In the genomic region with DNA sequence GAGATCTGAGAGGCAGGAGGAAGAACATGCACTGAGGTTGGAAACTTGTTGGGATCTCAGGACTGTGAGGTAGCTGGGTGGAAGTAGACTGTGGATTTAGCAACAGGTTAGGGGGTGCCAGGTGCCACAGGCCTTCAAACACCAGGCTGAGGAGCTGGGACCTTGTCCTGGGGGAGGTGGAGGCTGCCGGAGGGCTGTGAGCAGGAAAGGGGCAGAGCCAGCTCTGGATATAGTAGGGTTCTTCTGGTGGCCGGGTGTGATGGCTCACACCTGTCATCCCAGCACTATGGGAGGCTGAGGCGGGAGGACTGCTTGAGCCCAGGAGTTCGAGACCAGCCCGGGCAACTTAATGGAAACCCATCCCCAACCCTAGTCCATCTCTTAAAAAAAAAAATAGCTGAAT, we compare ENCODE assay signal across 11 cellular contexts. TPM values are rescaled to one million over a fixed set of nuclear protein-coding genes. Genes with fewer than 3 reads are reported as not detected.
A peak's percentile ranks its signal among the peaks of the same experiment; 100 is the strongest.
DNase-seq lines count a peak whose midpoint lies in the region; ATAC-seq and TF ChIP-seq lines count a peak whose summit lies in the region.
"Had no signal": no experiment of that assay in that cellular context is flagged by ENCODE, and none has a peak within 500 bp of the region (broad histone marks: within the 10 kb centered on the region; RNA-seq: fewer than 3 reads in every experiment).

No MANE protein-coding gene starts in this region.

- H2BK5ac ChIP-seq in mesendoderm (ENCODE audit: low read length) = no peak overlapping the region
- no peak overlapping the region for H2BK5ac ChIP-seq in trophoblast cell (ENCODE audit: low read depth, low read length, poor library complexity)

- no peak overlapping the region for H3K14ac ChIP-seq in trophoblast cell (ENCODE audit: low read length)

- H3K4me3 ChIP-seq in astrocyte of the cerebellum (ENCODE audit: low read depth, low read length) (peak overlapping the region; percentile 52), mesendoderm (ENCODE audit: low read length) (no peak overlapping the region), thyroid gland (replicated peaks in 1 of 3) (peak overlapping the region in 1 of 3 donors; percentile 70), trophoblast cell (ENCODE audit: low read depth, low read length) (no peak overlapping the region)

- H3K79me1 ChIP-seq in mesendoderm (ENCODE audit: low read length) (no peaks in the 10 kb centered on the region), trophoblast cell (ENCODE audit: low read length) (peaks cover 12% of the 10 kb centered on the region)

- CTCF ChIA-PET in activated naive CD4-positive, alpha-beta T cell treated with anti-CD3 and anti-CD28 coated beads, Interleukin-2, amount 10 ng/mL, durations not matched to agents 7 days and 5 days (lab: Charles Lee) = interaction anchor here (0.8 to 1.2 kb wide), 2 partner anchors 82 to 92 kb away, joined by 3 read pairs; no protein-coding TSS in a partner anchor

- no peak overlapping the region for H2AFZ ChIP-seq in trophoblast cell (ENCODE audit: insufficient read depth, low read length, poor library complexity)

- H3K4me1 ChIP-seq in mesendoderm (ENCODE audit: control insufficient read depth, low read depth, low read length) (peaks cover 4% of the 10 kb centered on the region), thyroid gland (peaks cover 17 to 22% of the 10 kb centered on the region in 2 donors), trophoblast cell (ENCODE audit: control insufficient read depth in 1 of 2, insufficient read depth in 2 of 2, low read length in 2 of 2) (peaks cover 9 to 16% of the 10 kb centered on the region in 2 experiments)

- no peak overlapping the region for H2AK5ac ChIP-seq in mesendoderm (ENCODE audit: low read length)
- no peak overlapping the region for H2AK5ac ChIP-seq in trophoblast cell (ENCODE audit: low read length)

- TF ChIP-seq CTCF in astrocyte of the cerebellum (IDR thresholded peaks at IDR 0.05; ENCODE audit: low read depth, low read length, missing control alignments) (no peak), thyroid gland (IDR thresholded peaks at IDR 0.05) (no peak)

- no peaks in the 10 kb centered on the region for H3K27me3 Mint-ChIP-seq in activated naive CD4-positive, alpha-beta T cell treated with anti-CD3 and anti-CD28 coated beads, Interleukin-2, amount 10 ng/mL, durations not matched to agents 7 days and 5 days

- no peaks in the 10 kb centered on the region for H3K27me3 ChIP-seq in mesendoderm (ENCODE audit: insufficient read depth, low read length, poor library complexity)
- no peaks in the 10 kb centered on the region for H3K27me3 ChIP-seq in thyroid gland
- H3K27me3 ChIP-seq in trophoblast cell (ENCODE audit: insufficient read depth, low read length) = no peaks in the 10 kb centered on the region

- no peak for DNase-seq in activated naive CD4-positive, alpha-beta T cell treated with anti-CD3 and anti-CD28 coated beads, Interleukin-2, amount 10 ng/mL, durations not matched to agents 7 days and 5 days
- no peak for DNase-seq in activated naive CD4-positive, alpha-beta T cell treated with anti-CD3 and anti-CD28 coated beads, Interleukin-2, amount 50 U/mL, for 16 hours
- DNase-seq in astrocyte of the cerebellum (ENCODE audit: low read depth) (no peak), mesendoderm (no peak), thyroid gland (no peak), ACHN (no peak), trophoblast cell (no peak)
- DNase-seq: effector CD4-positive, alpha-beta T cell; NCI-H1694 treated with DMSO at 0.1 percent for 48 hours had no signal

- ATAC-seq in HG03095 (IDR thresholded peaks at IDR 0.05; ENCODE audit: unreplicated experiment) = no peak

- H3K36me3 ChIP-seq in mesendoderm (ENCODE audit: control insufficient read depth, insufficient read depth, low read length) (no peaks in the 10 kb centered on the region), thyroid gland (peaks cover 0 to 8% of the 10 kb centered on the region in 2 donors), trophoblast cell (ENCODE audit: control insufficient read depth in 1 of 2, insufficient read depth in 2 of 2, low read length in 2 of 2) (peaks cover 19 to 24% of the 10 kb centered on the region in 2 experiments)

- peak overlapping the region; percentile 73 for H3K27ac Mint-ChIP-seq in activated naive CD4-positive, alpha-beta T cell treated with anti-CD3 and anti-CD28 coated beads, Interleukin-2, amount 10 ng/mL, durations not matched to agents 7 days and 5 days

- H3K4me3 Mint-ChIP-seq in activated naive CD4-positive, alpha-beta T cell treated with anti-CD3 and anti-CD28 coated beads, Interleukin-2, amount 10 ng/mL, durations not matched to agents 7 days and 5 days = peak overlapping the region; percentile 80

- WGBS in mesendoderm (ENCODE audit: extremely low coverage, insufficient coverage, low lambda C conversion rate) = no CpG with 5 or more reads among the region's 5 CpGs
- WGBS in thyroid gland, 2 donors = 94% methylated on average over 5 of the region's 5 CpGs
- WGBS in trophoblast cell (ENCODE audit: extremely low coverage, insufficient coverage, insufficient read length) = no CpG with 5 or more reads among the region's 5 CpGs

- H2BK15ac ChIP-seq in mesendoderm (replicated peaks; ENCODE audit: low read depth) = no peak overlapping the region

- peak overlapping the region; percentile 75 for H3K56ac ChIP-seq in mesendoderm (ENCODE audit: low read length)

- H4K12ac ChIP-seq in trophoblast cell (ENCODE audit: low read depth, low read length) = no peak overlapping the region

- H2BK12ac ChIP-seq in trophoblast cell (ENCODE audit: low read length) = no peak overlapping the region

- H4K8ac ChIP-seq in mesendoderm (ENCODE audit: low read depth, low read length) (no peak overlapping the region), trophoblast cell (ENCODE audit: low read depth, low read length) (no peak overlapping the region)

- in situ Hi-C loops in astrocyte of the cerebellum (cut with HindIII; ENCODE audit: low sequenced_read_pairs) = no loop called here
- in situ Hi-C loops in ACHN (cut with HindIII; ENCODE audit: low pct_ligation_motif_present, low pct_unique_long_range_greater_than_20kb, low sequenced_read_pairs) = no loop called here

- H3K4me2 ChIP-seq in mesendoderm (ENCODE audit: low read length) (no peak overlapping the region), trophoblast cell (ENCODE audit: low read length) (no peak overlapping the region)

- H3K18ac ChIP-seq in mesendoderm (ENCODE audit: low read length) = no peak overlapping the region
- H3K18ac ChIP-seq in trophoblast cell (ENCODE audit: low read length) = no peak overlapping the region

- H4K91ac ChIP-seq in trophoblast cell (ENCODE audit: low read depth, low read length) = no peak overlapping the region

- no peak for TF ChIP-seq POLR2A in thyroid gland (IDR thresholded peaks at IDR 0.05)

- H3K23ac ChIP-seq in mesendoderm (ENCODE audit: low read length) (no peak overlapping the region), trophoblast cell (ENCODE audit: low read length) (no peak overlapping the region)

- H3K27ac ChIP-seq in mesendoderm (ENCODE audit: low read depth, low read length) (no peak overlapping the region), thyroid gland (peak overlapping the region in 2 of 3 donors; percentile 71 to 72), trophoblast cell (ENCODE audit: low read depth, low read length) (no peak overlapping the region)
- H3K27ac ChIP-seq: C4-2B had no signal

- peaks cover 11% of the 10 kb centered on the region for H3K36me3 Mint-ChIP-seq in activated naive CD4-positive, alpha-beta T cell treated with anti-CD3 and anti-CD28 coated beads, Interleukin-2, amount 10 ng/mL, durations not matched to agents 7 days and 5 days

- H4K5ac ChIP-seq in mesendoderm (ENCODE audit: low read length) = no peak overlapping the region

- no peak overlapping the region for H3K4ac ChIP-seq in mesendoderm (ENCODE audit: low read depth, low read length)
- no peak overlapping the region for H3K4ac ChIP-seq in trophoblast cell (ENCODE audit: low read depth, low read length)

- H3K4me1 Mint-ChIP-seq in activated naive CD4-positive, alpha-beta T cell treated with anti-CD3 and anti-CD28 coated beads, Interleukin-2, amount 10 ng/mL, durations not matched to agents 7 days and 5 days = peaks cover 48% of the 10 kb centered on the region

- no peaks in the 10 kb centered on the region for H3K9me3 Mint-ChIP-seq in activated naive CD4-positive, alpha-beta T cell treated with anti-CD3 and anti-CD28 coated beads, Interleukin-2, amount 10 ng/mL, durations not matched to agents 7 days and 5 days

- H3K9me3 ChIP-seq in thyroid gland = no peaks in the 10 kb centered on the region
- H3K9me3 ChIP-seq in trophoblast cell (ENCODE audit: insufficient read depth, low read depth, low read length) = no peaks in the 10 kb centered on the region

- H2BK120ac ChIP-seq in mesendoderm (ENCODE audit: low read depth, low read length) (no peak overlapping the region), trophoblast cell (ENCODE audit: insufficient read depth, low read length, poor library complexity) (no peak overlapping the region)

- intact Hi-C loops in thyroid gland (cut with DNase I) = loop anchor here (5.0 kb wide), 1 partner anchor 47 kb away; no protein-coding TSS in a partner anchor

- H3K9ac ChIP-seq in mesendoderm (ENCODE audit: low read length) = peak overlapping the region; percentile 74
- H3K9ac ChIP-seq in trophoblast cell (ENCODE audit: low read length) = no peak overlapping the region

- no peaks in the 10 kb centered on the region for H3K79me2 ChIP-seq in mesendoderm (ENCODE audit: control insufficient read depth, insufficient read depth, low read length)
- peaks cover 3% of the 10 kb centered on the region for H3K79me2 ChIP-seq in trophoblast cell (ENCODE audit: control insufficient read depth, insufficient read depth, low read length, poor library complexity)

RNA-seq across cellular contexts. Expression of gene FUZ, which starts 3.1 kb away (rescaled TPM):
- 11.5 TPM for polyA plus RNA-seq in mesendoderm (2013, experiment 1 of 2)
- 11.6 TPM for polyA plus RNA-seq in mesendoderm (2013, experiment 2 of 2)
- 10 to 100 TPM; 20.1 to 40.1 (median 33.3) TPM for total RNA-seq in thyroid gland
- polyA plus RNA-seq in trophoblast cell (2013) = 6.6 and 7.6 TPM in 2 replicates

RNA-seq across cellular contexts. Expression of gene MED25, which starts 8.1 kb away (rescaled TPM):
- 42.3 TPM for polyA plus RNA-seq in mesendoderm (2013, experiment 1 of 2)
- polyA plus RNA-seq in mesendoderm (2013, experiment 2 of 2) = 43.2 TPM
- total RNA-seq in thyroid gland = 10 to 100 TPM; 42.6 to 50.2 (median 44.9) TPM
- polyA plus RNA-seq in trophoblast cell (2013) = 50.3 and 50.7 TPM in 2 replicates

RNA-seq across cellular contexts. Expression of gene PTOV1, which starts 41.0 kb away (rescaled TPM):
- polyA plus RNA-seq in mesendoderm (2013, experiment 1 of 2) = 156 TPM
- polyA plus RNA-seq in mesendoderm (2013, experiment 2 of 2) = 150 TPM
- total RNA-seq in thyroid gland = 100 to 1,000 TPM in 2 of 4 donors, 10 to 100 TPM in 2; 88.3 to 148 (median 98.9) TPM
- 233 and 241 TPM in 2 replicates for polyA plus RNA-seq in trophoblast cell (2013)

RNA-seq across cellular contexts. Expression of gene AP2A1, which starts 43.2 kb away (rescaled TPM):
- 53.3 TPM for polyA plus RNA-seq in mesendoderm (2013, experiment 1 of 2)
- polyA plus RNA-seq in mesendoderm (2013, experiment 2 of 2) = 51.9 TPM
- total RNA-seq in thyroid gland = 10 to 100 TPM; 48.4 to 77.6 (median 66.9) TPM
- polyA plus RNA-seq in trophoblast cell (2013) = 102 and 103 TPM in 2 replicates

RNA-seq across cellular contexts. Expression of gene TSKS, which starts 46.9 kb away (rescaled TPM):
- 0.08 TPM for polyA plus RNA-seq in mesendoderm (2013, experiment 1 of 2)
- polyA plus RNA-seq in mesendoderm (2013, experiment 2 of 2) = 0.07 TPM
- under 1 TPM in 2 of 4 donors, not detected in 2; 0.22 to 0.81 TPM for total RNA-seq in thyroid gland
- 0.12 and 0.15 TPM in 2 replicates for polyA plus RNA-seq in trophoblast cell (2013)

Comparison
In these comparisons a context has a peak if more than half of its experiments do, and no peak if none do; other contexts are left out.
1. H3K27ac ChIP-seq: peak in thyroid gland (2 of 3); none in mesendoderm (single experiment) and trophoblast cell (single experiment).